16 cellular contexts compared by ENCODE assay signal in genomic region chr1:227449727-227450420, GRCh38.
A peak's percentile ranks its signal among the peaks of the same experiment; 100 is the strongest.
DNase-seq lines count a peak whose midpoint lies in the region; ATAC-seq lines count a peak whose summit lies in the region.
"Had no signal": no experiment of that assay in that cellular context is flagged by ENCODE, and none has a peak within 500 bp of the region (broad histone marks: within the 10 kb centered on the region; RNA-seq: fewer than 3 reads in every experiment).

No MANE protein-coding gene starts in this region.

- ATAC-seq in GM21367 (IDR thresholded peaks at IDR 0.05; ENCODE audit: unreplicated experiment): no peak

- no peak overlapping the region for H2BK5ac ChIP-seq in mesenchymal stem cell (ENCODE audit: low read depth, low read length, poor library complexity, severe bottlenecking)

- H3K14ac ChIP-seq in mesenchymal stem cell (ENCODE audit: low read length in 2 of 2): no peak overlapping the region

- no peak overlapping the region for H2BK15ac ChIP-seq in mesenchymal stem cell (ENCODE audit: low read depth, poor library complexity, severe bottlenecking)

- H3K9ac ChIP-seq in mesenchymal stem cell (ENCODE audit: low read length): no peak overlapping the region

- no peaks in the 10 kb centered on the region for H3K4me1 ChIP-seq in mesenchymal stem cell (ENCODE audit: control insufficient read depth, insufficient read depth, low read depth, low read length)

- no peak overlapping the region for H2BK12ac ChIP-seq in mesenchymal stem cell (ENCODE audit: low read length in 2 of 2)

- no peak overlapping the region for H2AFZ ChIP-seq in mesenchymal stem cell (ENCODE audit: low read depth, low read length)
- H2AFZ ChIP-seq: PC-9 had no signal

- no peak overlapping the region for H3K23ac ChIP-seq in mesenchymal stem cell (ENCODE audit: low read length in 2 of 2)

- no peak overlapping the region for H2BK120ac ChIP-seq in mesenchymal stem cell (ENCODE audit: low read depth, low read length)

- H3K18ac ChIP-seq in mesenchymal stem cell (ENCODE audit: low read depth in 1 of 2, low read length in 2 of 2): no peak overlapping the region

- H3K9me3 ChIP-seq in mesenchymal stem cell (ENCODE audit: control insufficient read depth, low read length): peaks cover 3% of the 10 kb centered on the region

- 70% methylated on average over 13 of the region's 13 CpGs for WGBS in mesenchymal stem cell

- no peak overlapping the region for H3K4me2 ChIP-seq in mesenchymal stem cell (ENCODE audit: low read length, poor library complexity, severe bottlenecking)
- H3K4me2 ChIP-seq: PC-9 had no signal

- no peak overlapping the region for H2AK5ac ChIP-seq in mesenchymal stem cell (ENCODE audit: low read length, severe bottlenecking)

- H3K36me3 ChIP-seq in mesenchymal stem cell (ENCODE audit: control insufficient read depth in 1 of 2, insufficient read depth in 2 of 2, low read depth in 1 of 2, low read length in 2 of 2): no peaks in the 10 kb centered on the region

- no peak overlapping the region for H4K91ac ChIP-seq in mesenchymal stem cell (ENCODE audit: low read length)

- H3K4me3 ChIP-seq in mesenchymal stem cell (ENCODE audit: insufficient read depth in 1 of 2, low read depth in 1 of 2, low read length in 2 of 2): no peak overlapping the region
- H3K4me3 ChIP-seq: PC-9 had no signal

- H3K79me1 ChIP-seq in mesenchymal stem cell (replicated peaks; ENCODE audit: low read length, poor library complexity, severe bottlenecking): no peaks in the 10 kb centered on the region

- no peak overlapping the region for H3K27ac ChIP-seq in mesenchymal stem cell (ENCODE audit: low read length, poor library complexity, severe bottlenecking)
- H3K27ac ChIP-seq: PC-9, RWPE1 had no signal

- DNase-seq in SKM-1 treated with dmso at 0.1 percent for 144 hours (lab: John Stamatoyannopoulos, UW; ENCODE audit: unreplicated experiment): peak; percentile 52
- DNase-seq in SKM-1 (lab: John Stamatoyannopoulos, UW; ENCODE audit: unreplicated experiment): no peak
- DNase-seq in RPMI8226: peak; percentile 83
- DNase-seq in mesenchymal stem cell: peak; percentile 77
- DNase-seq in ecto neural progenitor cell (ENCODE audit: low spot score): no peak
- no peak for DNase-seq in NCI-H446 treated with DMSO at 0.1 percent for 48 hours (lab: John Stamatoyannopoulos, UW)
- DNase-seq: DMS79 treated with DMSO at 0.1 percent for 48 hours, GF-D8, IMR-90, NCI-H1417 treated with DMSO at 0.1 percent for 48 hours, NCI-H1694 treated with DMSO at 0.1 percent for 48 hours, NCI-H2081 treated with DMSO at 0.1 percent for 48 hours, NCI-H345 had no signal

- peak overlapping the region; percentile 31 for H4K8ac ChIP-seq in mesenchymal stem cell (ENCODE audit: low read length)

- peaks cover 30 to 44% of the 10 kb centered on the region in 2 experiments for H3K27me3 ChIP-seq in mesenchymal stem cell (ENCODE audit: control insufficient read depth in 1 of 2, insufficient read depth in 1 of 2, low read length in 2 of 2)

- no peak overlapping the region for H3K4ac ChIP-seq in mesenchymal stem cell (ENCODE audit: low read depth in 1 of 2, low read length in 2 of 2)

Comparison
In these comparisons a context has a peak if more than half of its experiments do, and no peak if none do; other contexts are left out.
1. DNase-seq: peak in SKM-1 treated with dmso at 0.1 percent for 144 hours (single experiment), RPMI8226 (single experiment) and mesenchymal stem cell (single experiment); none in SKM-1 (single experiment), ecto neural progenitor cell (single experiment) and NCI-H446 treated with DMSO at 0.1 percent for 48 hours (single experiment).